27 cellular contexts compared by ENCODE assay signal in the genomic region with DNA sequence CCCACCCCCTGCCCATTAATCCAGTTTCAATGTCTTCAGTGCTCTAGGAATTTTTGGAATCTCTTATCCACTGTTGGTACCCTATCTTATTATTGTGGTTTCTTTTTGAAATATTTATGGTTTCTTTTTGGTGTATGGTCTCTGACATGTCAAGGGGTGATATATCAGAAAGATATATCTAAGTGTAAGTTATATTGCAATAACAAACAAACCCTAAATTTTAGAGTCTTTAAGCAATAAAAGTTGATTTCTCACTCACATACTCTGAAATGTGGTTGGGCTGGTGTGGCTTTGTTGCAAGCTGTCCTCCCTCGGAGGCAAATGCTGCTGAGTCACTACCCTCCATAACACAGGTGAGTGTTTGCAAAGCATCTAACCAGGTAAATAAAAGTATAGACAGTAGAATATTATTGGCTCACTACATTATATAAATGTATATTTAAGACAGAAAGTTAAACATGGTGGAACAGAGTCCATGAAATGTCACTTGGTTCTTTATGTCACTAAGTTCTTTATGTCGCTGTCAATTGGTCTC.
A peak's percentile ranks its signal among the peaks of the same experiment; 100 is the strongest.
DNase-seq lines count a peak whose midpoint lies in the region; ATAC-seq, FAIRE-seq and TF ChIP-seq lines count a peak whose summit lies in the region.
"Had no signal": no experiment of that assay in that cellular context is flagged by ENCODE, and none has a peak within 500 bp of the region (broad histone marks: within the 10 kb centered on the region; RNA-seq: fewer than 3 reads in every experiment).

No MANE protein-coding gene starts in this region.

- DNase-seq in DMS153 treated with DMSO at 0.1 percent for 48 hours (lab: John Stamatoyannopoulos, UW; ENCODE audit: unreplicated experiment) (peak; percentile 71), HTR-8/SVneo (ENCODE audit: insufficient read length, low spot score) (peak; percentile 15), RWPE2 (ENCODE audit: low spot score) (no peak), left kidney (ENCODE audit: low read depth, low spot score) (peak; percentile 73), T-helper 17 cell (no peak)
- DNase-seq: activated CD4-positive, CD25-positive, alpha-beta regulatory T cell treated with anti-CD3 and anti-CD28 coated beads, Interleukin-2, amount 50 U/mL, for 72 hours; activated naive CD4-positive, alpha-beta T cell; activated T-cell treated with anti-CD3 and anti-CD28 coated beads, Interleukin-2, amount 50 U/mL, for 4 hours; adrenal gland; colonic mucosa; effector memory CD8-positive, alpha-beta T cell; hippocampal formation; NCI-H1436 treated with DMSO at 0.1 percent for 48 hours; NCI-H774; right cardiac atrium; stimulated activated CD4-positive, alpha-beta T cell treated with anti-CD3 and anti-CD28 coated beads, Interleukin-4, amount 100 ng/mL, for 1 hour had no signal

- no peak for TF ChIP-seq CTCF in RWPE2 (IDR thresholded peaks at IDR 0.05; ENCODE audit: poor library complexity, severe bottlenecking)

- no peak overlapping the region for H3K27ac ChIP-seq in RWPE2 (ENCODE audit: poor library complexity, severe bottlenecking)
- H3K27ac ChIP-seq: adrenal gland, colonic mucosa, esophagus muscularis mucosa, parathyroid adenoma, suprapubic skin had no signal

- H3K4me1 ChIP-seq in RWPE2 (ENCODE audit: insufficient read depth, poor library complexity, severe bottlenecking): no peaks in the 10 kb centered on the region
- H3K4me1 ChIP-seq: adrenal gland, colonic mucosa, esophagus muscularis mucosa, parathyroid adenoma, suprapubic skin had no signal

- H3K36me3 ChIP-seq in RWPE2 (ENCODE audit: low read depth): no peaks in the 10 kb centered on the region
- H3K36me3 ChIP-seq: adrenal gland, colonic mucosa, esophagus muscularis mucosa, suprapubic skin had no signal

- no peaks in the 10 kb centered on the region for H3K27me3 ChIP-seq in RWPE2 (ENCODE audit: insufficient read depth, poor library complexity, severe bottlenecking)
- H3K27me3 ChIP-seq: adrenal gland, colonic mucosa, esophagus muscularis mucosa, suprapubic skin had no signal

- H3K4me3 ChIP-seq in RWPE2 (ENCODE audit: severe bottlenecking): no peak overlapping the region
- H3K4me3 ChIP-seq: adrenal gland, colonic mucosa, esophagus muscularis mucosa, K562, suprapubic skin had no signal

- H3K4me1 Mint-ChIP-seq in T-helper 17 cell: no peaks in the 10 kb centered on the region
- H3K4me1 Mint-ChIP-seq: CD14-positive monocyte; neural crest cell; stimulated activated memory B cell treated with anti-CD40 and anti-IgM and Interleukin-4, amounts not matched to agents 10 μg/mL and 1 μg/mL and 100 μg/mL, for 72 hours had no signal

- no peak overlapping the region for H3K27ac Mint-ChIP-seq in T-helper 17 cell
- H3K27ac Mint-ChIP-seq: CD14-positive monocyte; effector memory CD8-positive, alpha-beta T cell; stimulated activated memory B cell treated with anti-CD40 and anti-IgM and Interleukin-4, amounts not matched to agents 10 μg/mL and 1 μg/mL and 100 μg/mL, for 72 hours had no signal

- ATAC-seq in RWPE2 (ENCODE audit: low read depth) (peak; percentile 73), GM18517 (IDR thresholded peaks at IDR 0.05; ENCODE audit: unreplicated experiment) (no peak), T-helper 17 cell (no peak), GM21723 (IDR thresholded peaks at IDR 0.05; ENCODE audit: unreplicated experiment) (no peak)
- ATAC-seq: activated T-cell treated with anti-CD3 and anti-CD28 coated beads, Interleukin-2, amount 50 U/mL, for 4 hours; effector memory CD8-positive, alpha-beta T cell; K562; right cardiac atrium; stimulated activated memory B cell treated with anti-CD40 and anti-IgM and Interleukin-4, amounts not matched to agents 10 μg/mL and 1 μg/mL and 100 μg/mL, for 72 hours had no signal

- H3K36me3 Mint-ChIP-seq in T-helper 17 cell (ENCODE audit: low read depth): no peaks in the 10 kb centered on the region
- H3K36me3 Mint-ChIP-seq: CD14-positive monocyte; stimulated activated memory B cell treated with anti-CD40 and anti-IgM and Interleukin-4, amounts not matched to agents 10 μg/mL and 1 μg/mL and 100 μg/mL, for 72 hours had no signal

- no peaks in the 10 kb centered on the region for H3K27me3 Mint-ChIP-seq in T-helper 17 cell
- H3K27me3 Mint-ChIP-seq: effector memory CD8-positive, alpha-beta T cell; stimulated activated memory B cell treated with anti-CD40 and anti-IgM and Interleukin-4, amounts not matched to agents 10 μg/mL and 1 μg/mL and 100 μg/mL, for 72 hours had no signal

- H3K4me3 Mint-ChIP-seq in T-helper 17 cell: no peak overlapping the region
- H3K4me3 Mint-ChIP-seq: activated T-cell treated with anti-CD3 and anti-CD28 coated beads, Interleukin-2, amount 50 U/mL, for 4 hours; CD14-positive monocyte; effector memory CD8-positive, alpha-beta T cell; neural crest cell; stimulated activated memory B cell treated with anti-CD40 and anti-IgM and Interleukin-4, amounts not matched to agents 10 μg/mL and 1 μg/mL and 100 μg/mL, for 72 hours had no signal

- no peaks in the 10 kb centered on the region for H3K9me3 ChIP-seq in RWPE2 (ENCODE audit: severe bottlenecking)
- H3K9me3 ChIP-seq in T-helper 17 cell (ENCODE audit: control insufficient read depth, low read length, poor library complexity, severe bottlenecking): peaks cover 2% of the 10 kb centered on the region
- H3K9me3 ChIP-seq: adrenal gland, esophagus muscularis mucosa, suprapubic skin had no signal

- FAIRE-seq in HTR-8/SVneo (lab: Jason Lieb, UNC): no peak
- FAIRE-seq: frontal cortex, K562, urothelium cell line had no signal

Comparison
In these comparisons a context has a peak if more than half of its experiments do, and no peak if none do; other contexts are left out.
1. DNase-seq: peak in DMS153 treated with DMSO at 0.1 percent for 48 hours (single experiment), HTR-8/SVneo (single experiment) and left kidney (single experiment); none in RWPE2 (single experiment) and T-helper 17 cell (0 of 3).